ENCODE assay signal across 8 cellular contexts in genomic region chr9:120892748-120893584, GRCh38. TPM values are rescaled to one million over a fixed set of nuclear protein-coding genes. Genes with fewer than 3 reads are reported as not detected.
DNase-seq lines count a peak whose midpoint lies in the region; ATAC-seq, FAIRE-seq and TF ChIP-seq lines count a peak whose summit lies in the region.

No MANE protein-coding gene starts in this region.

- H3K27me3 Mint-ChIP-seq in neural progenitor cell (ENCODE audit: insufficient read depth, low read depth): peaks cover 2% of the 10 kb centered on the region

- H3K36me3 ChIP-seq in neural progenitor cell (no peaks in the 10 kb centered on the region), pancreas (no peaks in the 10 kb centered on the region)

- H3K27ac ChIP-seq in neural progenitor cell: no peak overlapping the region
- H3K27ac ChIP-seq in pancreas: no peak overlapping the region

- no peak overlapping the region for H3K4me2 ChIP-seq in neural progenitor cell

- H4K20me1 ChIP-seq in neural progenitor cell (ENCODE audit: low read depth): no peaks in the 10 kb centered on the region

- no peak for FAIRE-seq in pancreas (lab: Jason Lieb, UNC)

- H3K27ac Mint-ChIP-seq in neural progenitor cell: peak overlapping the region; percentile 55

- intact Hi-C loops in pancreas (cut with DNase I): no loop called here

- no peak overlapping the region for H3K9ac ChIP-seq in neural progenitor cell

- peak; percentile 76 for DNase-seq in EH (ENCODE audit: low read depth)
- DNase-seq in SIG-M5 treated with dmso at 0.1 percent for 504 hours (lab: John Stamatoyannopoulos, UW; ENCODE audit: unreplicated experiment): peak; percentile 87
- DNase-seq in astrocyte of the spinal cord (ENCODE audit: low read depth, low spot score): peak; percentile 88
- no peak for DNase-seq in neural progenitor cell (ENCODE audit: low spot score)
- DNase-seq in OCI-M2 (lab: John Stamatoyannopoulos, UW; ENCODE audit: unreplicated experiment): no peak
- DNase-seq in pancreas: no peak

- H3F3A ChIP-seq in neural progenitor cell (ENCODE audit: low read depth): no peaks in the 10 kb centered on the region

- H2AFZ ChIP-seq in neural progenitor cell (replicated peaks): no peak overlapping the region

- H3K27me3 ChIP-seq in neural progenitor cell: peaks cover 19% of the 10 kb centered on the region
- no peaks in the 10 kb centered on the region for H3K27me3 ChIP-seq in pancreas

- in situ Hi-C loops in astrocyte of the spinal cord (cut with HindIII; ENCODE audit: low sequenced_read_pairs): no loop called here

- TF ChIP-seq CTCF in astrocyte of the spinal cord (IDR thresholded peaks at IDR 0.05; ENCODE audit: low read depth, low read length): no peak
- TF ChIP-seq CTCF in neural progenitor cell (IDR thresholded peaks at IDR 0.05): no peak
- no peak for TF ChIP-seq CTCF in pancreas (IDR thresholded peaks at IDR 0.05)

- H3K4me1 Mint-ChIP-seq in neural progenitor cell: peaks cover 12% of the 10 kb centered on the region

- no peaks in the 10 kb centered on the region for H3K36me3 Mint-ChIP-seq in neural progenitor cell

- peak; percentile 69 for ATAC-seq in GM21390 (IDR thresholded peaks at IDR 0.05; ENCODE audit: unreplicated experiment)
- ATAC-seq in HG03575 (IDR thresholded peaks at IDR 0.05; ENCODE audit: extremely low read depth, insufficient number of reproducible peaks, low FRiP score, unreplicated experiment): peak; percentile 43
- ATAC-seq in pancreas: no peak

- H3K9me3 Mint-ChIP-seq in neural progenitor cell: no peaks in the 10 kb centered on the region

- H3K4me3 Mint-ChIP-seq in neural progenitor cell: no peak overlapping the region

- no peak overlapping the region for H3K4me3 ChIP-seq in astrocyte of the spinal cord (ENCODE audit: low read depth, low read length)
- no peak overlapping the region for H3K4me3 ChIP-seq in neural progenitor cell
- no peak overlapping the region for H3K4me3 ChIP-seq in pancreas

- 90% methylated on average over 5 of the region's 5 CpGs for WGBS in pancreas, 2 donors

- no peaks in the 10 kb centered on the region for H3K4me1 ChIP-seq in neural progenitor cell
- H3K4me1 ChIP-seq in pancreas: no peaks in the 10 kb centered on the region

- H3K9me3 ChIP-seq in neural progenitor cell (ENCODE audit: low read depth) (no peaks in the 10 kb centered on the region), pancreas (no peaks in the 10 kb centered on the region)

- H3K79me2 ChIP-seq in neural progenitor cell (ENCODE audit: low read depth): no peaks in the 10 kb centered on the region

RNA-seq across cellular contexts. Expression of gene PHF19, which starts 16.0 kb away (rescaled TPM):
- 27.4 and 45.1 TPM in 2 replicates for total RNA-seq in neural progenitor cell (ENCODE audit: low replicate concordance)
- 1 to 10 TPM; 2.2 to 7.4 (median 4.0) TPM for total RNA-seq in pancreas
- 1 to 10 TPM; 4.3 to 5.9 TPM for polyA plus RNA-seq in pancreas

RNA-seq across cellular contexts. Expression of gene TRAF1, which starts 33.6 kb away (rescaled TPM):
- total RNA-seq in neural progenitor cell (ENCODE audit: low replicate concordance): 3.2 and 4.5 TPM in 2 replicates
- 1 to 10 TPM; 1.3 to 8.1 (median 1.7) TPM for total RNA-seq in pancreas
- polyA plus RNA-seq in pancreas: 1 to 10 TPM; 5.2 to 6.2 TPM

RNA-seq across cellular contexts. Expression of gene PSMD5, which starts 50.2 kb away (rescaled TPM):
- total RNA-seq in neural progenitor cell (ENCODE audit: low replicate concordance) (4.6 and 8.7 TPM in 2 replicates), pancreas (10 to 100 TPM; 18.3 to 33.0 (median 23.6) TPM)
- 10 to 100 TPM in 1 of 2 donors, 1 to 10 TPM in 1; 5.8 to 12.2 TPM for polyA plus RNA-seq in pancreas

Comparison
In these comparisons a context has a peak if more than half of its experiments do, and no peak if none do; other contexts are left out.
1. DNase-seq: peak in EH (single experiment), SIG-M5 treated with dmso at 0.1 percent for 504 hours (single experiment) and astrocyte of the spinal cord (single experiment); none in neural progenitor cell (single experiment), OCI-M2 (single experiment) and pancreas (0 of 6).
2. ATAC-seq: peak in GM21390 (single experiment) and HG03575 (single experiment); none in pancreas (0 of 4).